ENCODE assay signal across 11 cellular contexts in the genomic region with DNA sequence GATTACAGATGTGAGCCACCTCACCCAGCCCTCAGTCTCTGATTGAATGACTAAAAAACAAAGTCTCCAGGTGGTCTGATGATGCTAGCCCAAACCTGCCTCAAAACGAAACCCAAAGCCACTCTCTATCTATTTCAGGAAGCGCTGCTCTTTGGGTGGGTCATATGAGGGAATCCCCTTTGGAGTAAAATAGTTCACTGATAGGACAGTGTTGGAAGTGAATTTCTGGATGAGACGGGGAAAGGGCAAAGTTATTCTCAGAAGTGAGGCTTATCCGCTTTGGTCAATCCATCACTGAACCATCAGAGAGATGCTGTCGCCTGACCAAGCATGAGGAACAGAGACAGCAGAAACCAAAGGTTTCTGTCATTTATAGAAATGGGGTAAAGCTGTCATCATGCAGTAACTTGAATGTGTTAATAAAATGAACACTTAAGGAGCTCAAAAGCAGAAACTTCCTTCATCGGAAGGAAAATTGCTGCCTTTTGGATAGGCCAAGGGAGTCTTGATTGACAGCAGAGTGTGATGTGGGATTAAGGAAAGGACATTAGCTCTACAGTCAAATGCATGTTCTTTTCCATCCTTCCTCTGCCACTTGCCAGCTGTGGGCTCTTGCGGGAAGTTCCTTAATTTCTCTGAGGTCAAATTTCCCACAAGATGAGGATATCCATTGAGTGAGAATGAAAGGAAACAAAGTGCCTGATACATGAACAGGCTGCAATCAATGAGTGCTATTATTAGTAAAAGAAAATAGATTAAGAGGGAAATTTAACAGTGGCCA.
DNase-seq lines count a peak whose midpoint lies in the region; ATAC-seq and TF ChIP-seq lines count a peak whose summit lies in the region.
"Had no signal": no experiment of that assay in that cellular context is flagged by ENCODE, and none has a peak within 500 bp of the region (broad histone marks: within the 10 kb centered on the region; RNA-seq: fewer than 3 reads in every experiment).

No MANE protein-coding gene starts in this region.

- H3K36me3 Mint-ChIP-seq in activated naive CD8-positive, alpha-beta T cell treated with anti-CD3 and anti-CD28 coated beads, Interleukin-2, amount 50 U/mL, for 24 hours (ENCODE audit: low read depth): peaks cover 4% of the 10 kb centered on the region
- H3K36me3 Mint-ChIP-seq in activated naive CD8-positive, alpha-beta T cell treated with anti-CD3 and anti-CD28 coated beads for 36 hours: peaks cover 15% of the 10 kb centered on the region
- peaks cover 14 to 15% of the 10 kb centered on the region in 2 donors for H3K36me3 Mint-ChIP-seq in stimulated activated naive B cell treated with anti-CD40 and anti-IgM and Interleukin-4, amounts not matched to agents 10 μg/mL and 1 μg/mL and 100 μg/mL, for 72 hours

- H3K36me3 ChIP-seq in brain microvascular endothelial cell (replicated peaks): no peaks in the 10 kb centered on the region

- peak; percentile 33 for ATAC-seq in activated naive CD8-positive, alpha-beta T cell treated with anti-CD3 and anti-CD28 coated beads, Interleukin-2, amount 50 U/mL, for 24 hours
- ATAC-seq in GM21717 (IDR thresholded peaks at IDR 0.05; ENCODE audit: unreplicated experiment) (peak; percentile 96), HG03135 (IDR thresholded peaks at IDR 0.05; ENCODE audit: unreplicated experiment) (peak; percentile 89)
- ATAC-seq in stimulated activated naive B cell treated with anti-CD40 and anti-IgM and Interleukin-4, amounts not matched to agents 10 μg/mL and 1 μg/mL and 100 μg/mL, for 72 hours (replicated peaks): peak; percentile 72 to 90

- H3K27ac ChIP-seq in brain microvascular endothelial cell: no peak overlapping the region

- H3K9me3 Mint-ChIP-seq in activated naive CD8-positive, alpha-beta T cell treated with anti-CD3 and anti-CD28 coated beads, Interleukin-2, amount 50 U/mL, for 24 hours: peaks cover 7% of the 10 kb centered on the region
- H3K9me3 Mint-ChIP-seq in activated naive CD8-positive, alpha-beta T cell treated with anti-CD3 and anti-CD28 coated beads for 36 hours: peaks cover 11% of the 10 kb centered on the region
- no peaks in the 10 kb centered on the region for H3K9me3 Mint-ChIP-seq in stimulated activated naive B cell treated with anti-CD40 and anti-IgM and Interleukin-4, amounts not matched to agents 10 μg/mL and 1 μg/mL and 100 μg/mL, for 72 hours

- peaks cover 6% of the 10 kb centered on the region for H3K4me1 Mint-ChIP-seq in activated naive CD8-positive, alpha-beta T cell treated with anti-CD3 and anti-CD28 coated beads, Interleukin-2, amount 50 U/mL, for 24 hours
- no peaks in the 10 kb centered on the region for H3K4me1 Mint-ChIP-seq in activated naive CD8-positive, alpha-beta T cell treated with anti-CD3 and anti-CD28 coated beads for 36 hours
- peaks cover 6 to 11% of the 10 kb centered on the region in 2 donors for H3K4me1 Mint-ChIP-seq in stimulated activated naive B cell treated with anti-CD40 and anti-IgM and Interleukin-4, amounts not matched to agents 10 μg/mL and 1 μg/mL and 100 μg/mL, for 72 hours

- intact Hi-C loops in cardiac septum (cut with DNase I): no loop called here

- H3K27ac Mint-ChIP-seq in activated naive CD8-positive, alpha-beta T cell treated with anti-CD3 and anti-CD28 coated beads, Interleukin-2, amount 50 U/mL, for 24 hours: no peak overlapping the region
- H3K27ac Mint-ChIP-seq in activated naive CD8-positive, alpha-beta T cell treated with anti-CD3 and anti-CD28 coated beads for 36 hours: no peak overlapping the region
- H3K27ac Mint-ChIP-seq in stimulated activated naive B cell treated with anti-CD40 and anti-IgM and Interleukin-4, amounts not matched to agents 10 μg/mL and 1 μg/mL and 100 μg/mL, for 72 hours: no peak overlapping the region

- TF ChIP-seq CTCF in brain microvascular endothelial cell (IDR thresholded peaks at IDR 0.05; ENCODE audit: low read depth, low read length, missing control alignments): no peak

- H3K4me3 Mint-ChIP-seq in activated naive CD8-positive, alpha-beta T cell treated with anti-CD3 and anti-CD28 coated beads, Interleukin-2, amount 50 U/mL, for 24 hours: no peak overlapping the region
- no peak overlapping the region for H3K4me3 Mint-ChIP-seq in activated naive CD8-positive, alpha-beta T cell treated with anti-CD3 and anti-CD28 coated beads for 36 hours
- no peak overlapping the region for H3K4me3 Mint-ChIP-seq in stimulated activated naive B cell treated with anti-CD40 and anti-IgM and Interleukin-4, amounts not matched to agents 10 μg/mL and 1 μg/mL and 100 μg/mL, for 72 hours

- H3K27me3 Mint-ChIP-seq in activated naive CD8-positive, alpha-beta T cell treated with anti-CD3 and anti-CD28 coated beads, Interleukin-2, amount 50 U/mL, for 24 hours: peaks cover 2% of the 10 kb centered on the region
- peaks cover 5% of the 10 kb centered on the region for H3K27me3 Mint-ChIP-seq in activated naive CD8-positive, alpha-beta T cell treated with anti-CD3 and anti-CD28 coated beads for 36 hours
- peaks cover 6% of the 10 kb centered on the region in 2 donors for H3K27me3 Mint-ChIP-seq in stimulated activated naive B cell treated with anti-CD40 and anti-IgM and Interleukin-4, amounts not matched to agents 10 μg/mL and 1 μg/mL and 100 μg/mL, for 72 hours

- DNase-seq in activated naive CD8-positive, alpha-beta T cell treated with anti-CD3 and anti-CD28 coated beads, Interleukin-2, amount 50 U/mL, for 24 hours: no peak
- DNase-seq in activated naive CD8-positive, alpha-beta T cell treated with anti-CD3 and anti-CD28 coated beads for 36 hours: no peak
- peak; percentile 15 for DNase-seq in stimulated activated naive B cell treated with anti-CD40 and anti-IgM and Interleukin-4, amounts not matched to agents 10 μg/mL and 1 μg/mL and 100 μg/mL, for 72 hours
- no peak for DNase-seq in cardiac septum (ENCODE audit: low spot score)
- no peak for DNase-seq in brain microvascular endothelial cell
- no peak for DNase-seq in activated CD4-positive, alpha-beta T cell treated with anti-CD3 and anti-CD28 coated beads, Interleukin-2, amount 50 U/mL, for 48 hours
- DNase-seq: aorta, NCI-H1105, T-helper 1 cell had no signal

- H3K27me3 ChIP-seq in brain microvascular endothelial cell (replicated peaks): no peaks in the 10 kb centered on the region

- no peak overlapping the region for H3K4me3 ChIP-seq in brain microvascular endothelial cell (ENCODE audit: low read depth, low read length)

- in situ Hi-C loops in brain microvascular endothelial cell (cut with HindIII; ENCODE audit: low pct_ligation_motif_present, low sequenced_read_pairs): no loop called here

Comparison
In these comparisons a context has a peak if more than half of its experiments do, and no peak if none do; other contexts are left out.
1. ATAC-seq: peak in every context shown above with its lines; median percentile 96 in GM21717; 89 in HG03135; 81 in stimulated activated naive B cell treated with anti-CD40 and anti-IgM and Interleukin-4, amounts not matched to agents 10 μg/mL and 1 μg/mL and 100 μg/mL, for 72 hours; 33 in activated naive CD8-positive, alpha-beta T cell treated with anti-CD3 and anti-CD28 coated beads, Interleukin-2, amount 50 U/mL, for 24 hours.